14 cellular contexts compared by ENCODE assay signal in genomic region chr13:97068964-97069815, GRCh38.
DNase-seq lines count a peak whose midpoint lies in the region; TF ChIP-seq lines count a peak whose summit lies in the region.
"Had no signal": no experiment of that assay in that cellular context is flagged by ENCODE, and none has a peak within 500 bp of the region (broad histone marks: within the 10 kb centered on the region; RNA-seq: fewer than 3 reads in every experiment).

No MANE protein-coding gene starts in this region.

- no peaks in the 10 kb centered on the region for H3K79me1 ChIP-seq in mesenchymal stem cell (replicated peaks; ENCODE audit: low read length, poor library complexity, severe bottlenecking)

- H3K4me3 ChIP-seq in mesenchymal stem cell (ENCODE audit: insufficient read depth in 1 of 2, low read depth in 1 of 2, low read length in 2 of 2) (no peak overlapping the region), skeletal muscle tissue (ENCODE audit: low read length in 3 of 3) (no peak overlapping the region), suprapubic skin (no peak overlapping the region)
- H3K4me3 ChIP-seq: A549 had no signal

- H3K27ac ChIP-seq in mesenchymal stem cell (ENCODE audit: low read length, poor library complexity, severe bottlenecking), result no peak overlapping the region
- peak overlapping the region; percentile 36 for H3K27ac ChIP-seq in skeletal muscle tissue (ENCODE audit: low read depth, low read length)
- H3K27ac ChIP-seq in suprapubic skin, result no peak overlapping the region
- H3K27ac ChIP-seq: A549 had no signal

- peak overlapping the region; percentile 36 for H2BK15ac ChIP-seq in mesenchymal stem cell (ENCODE audit: low read depth, poor library complexity, severe bottlenecking)

- no peak overlapping the region for H3K9ac ChIP-seq in mesenchymal stem cell (ENCODE audit: low read length)
- H3K9ac ChIP-seq in skeletal muscle tissue (ENCODE audit: low read depth in 1 of 3, low read length in 3 of 3), result no peak overlapping the region

- no peak overlapping the region for H2BK12ac ChIP-seq in mesenchymal stem cell (ENCODE audit: low read length in 2 of 2)

- no peak overlapping the region for H2BK120ac ChIP-seq in mesenchymal stem cell (ENCODE audit: low read depth, low read length)

- no peak overlapping the region for H3K4ac ChIP-seq in mesenchymal stem cell (ENCODE audit: low read depth in 1 of 2, low read length in 2 of 2)

- no peak for TF ChIP-seq CTCF in suprapubic skin (IDR thresholded peaks at IDR 0.05)

- H2AK5ac ChIP-seq in mesenchymal stem cell (ENCODE audit: low read length, severe bottlenecking), result no peak overlapping the region

- H3K36me3 ChIP-seq in mesenchymal stem cell (ENCODE audit: control insufficient read depth in 1 of 2, insufficient read depth in 2 of 2, low read depth in 1 of 2, low read length in 2 of 2) (no peaks in the 10 kb centered on the region), skeletal muscle tissue (ENCODE audit: control insufficient read depth in 3 of 3, insufficient read depth in 3 of 3, low read length in 3 of 3) (no peaks in the 10 kb centered on the region), suprapubic skin (no peaks in the 10 kb centered on the region)

- H3K14ac ChIP-seq in mesenchymal stem cell (ENCODE audit: low read length in 2 of 2), result no peak overlapping the region

- H4K8ac ChIP-seq in mesenchymal stem cell (ENCODE audit: low read length), result no peak overlapping the region

- no peak overlapping the region for H2BK5ac ChIP-seq in mesenchymal stem cell (ENCODE audit: low read depth, low read length, poor library complexity, severe bottlenecking)

- H3K4me1 ChIP-seq in mesenchymal stem cell (ENCODE audit: control insufficient read depth, insufficient read depth, low read depth, low read length), result peaks cover 7% of the 10 kb centered on the region
- H3K4me1 ChIP-seq in skeletal muscle tissue (ENCODE audit: control insufficient read depth in 3 of 3, insufficient read depth in 3 of 3, low read length in 3 of 3), result no peaks in the 10 kb centered on the region
- no peaks in the 10 kb centered on the region for H3K4me1 ChIP-seq in suprapubic skin
- H3K4me1 ChIP-seq: A549, Caco-2 had no signal

- no peak for TF ChIP-seq EP300 in suprapubic skin (IDR thresholded peaks at IDR 0.05)

- no peak overlapping the region for H3K18ac ChIP-seq in mesenchymal stem cell (ENCODE audit: low read depth in 1 of 2, low read length in 2 of 2)

- no peak overlapping the region for H4K91ac ChIP-seq in mesenchymal stem cell (ENCODE audit: low read length)

- TF ChIP-seq POLR2A in suprapubic skin (IDR thresholded peaks at IDR 0.05), result no peak

- no peaks in the 10 kb centered on the region for H3K27me3 ChIP-seq in mesenchymal stem cell (ENCODE audit: control insufficient read depth in 1 of 2, insufficient read depth in 1 of 2, low read length in 2 of 2)
- peaks cover 0 to 5% (median 3%) of the 10 kb centered on the region in 3 donors for H3K27me3 ChIP-seq in skeletal muscle tissue (ENCODE audit: control insufficient read depth in 3 of 3, insufficient read depth in 3 of 3, low read length in 3 of 3)
- H3K27me3 ChIP-seq in suprapubic skin, result no peaks in the 10 kb centered on the region

- H3K23ac ChIP-seq in mesenchymal stem cell (ENCODE audit: low read length in 2 of 2), result no peak overlapping the region

- WGBS in mesenchymal stem cell, result 89% methylated on average over 8 of the region's 10 CpGs
- 79% methylated on average over 10 of the region's 10 CpGs for WGBS in suprapubic skin

- DNase-seq in NCI-H748 (lab: John Stamatoyannopoulos, UW; ENCODE audit: unreplicated experiment), result peak; percentile 60
- DNase-seq in NCI-H748 treated with DMSO at 0.1 percent for 48 hours (lab: John Stamatoyannopoulos, UW), result no peak
- peak; percentile 68 for DNase-seq in SHP77 treated with DMSO at 0.1 percent for 48 hours (lab: John Stamatoyannopoulos, UW)
- no peak for DNase-seq in mesenchymal stem cell
- DNase-seq in NCI-H1048 (lab: John Stamatoyannopoulos, UW), result no peak
- no peak for DNase-seq in suprapubic skin (ENCODE audit: low spot score in 2 of 2)
- DNase-seq: Caco-2; CD4-positive, alpha-beta T cell; EL; GOT3; Karpas-422; NCI-H1694 had no signal

- H2AFZ ChIP-seq in mesenchymal stem cell (ENCODE audit: low read depth, low read length), result no peak overlapping the region

- peaks cover 19% of the 10 kb centered on the region for H3K9me3 ChIP-seq in mesenchymal stem cell (ENCODE audit: control insufficient read depth, low read length)
- H3K9me3 ChIP-seq in skeletal muscle tissue (ENCODE audit: control insufficient read depth in 3 of 3, low read length in 3 of 3), result no peaks in the 10 kb centered on the region
- H3K9me3 ChIP-seq in suprapubic skin, result peaks cover 1% of the 10 kb centered on the region

- no peak overlapping the region for H3K4me2 ChIP-seq in mesenchymal stem cell (ENCODE audit: low read length, poor library complexity, severe bottlenecking)
- H3K4me2 ChIP-seq: A549 had no signal

Comparison
In these comparisons a context has a peak if more than half of its experiments do, and no peak if none do; other contexts are left out.
1. DNase-seq: peak in NCI-H748 (single experiment) and SHP77 treated with DMSO at 0.1 percent for 48 hours (single experiment); none in NCI-H748 treated with DMSO at 0.1 percent for 48 hours (single experiment), mesenchymal stem cell (single experiment), NCI-H1048 (single experiment) and suprapubic skin (0 of 2).